In the genomic region with DNA sequence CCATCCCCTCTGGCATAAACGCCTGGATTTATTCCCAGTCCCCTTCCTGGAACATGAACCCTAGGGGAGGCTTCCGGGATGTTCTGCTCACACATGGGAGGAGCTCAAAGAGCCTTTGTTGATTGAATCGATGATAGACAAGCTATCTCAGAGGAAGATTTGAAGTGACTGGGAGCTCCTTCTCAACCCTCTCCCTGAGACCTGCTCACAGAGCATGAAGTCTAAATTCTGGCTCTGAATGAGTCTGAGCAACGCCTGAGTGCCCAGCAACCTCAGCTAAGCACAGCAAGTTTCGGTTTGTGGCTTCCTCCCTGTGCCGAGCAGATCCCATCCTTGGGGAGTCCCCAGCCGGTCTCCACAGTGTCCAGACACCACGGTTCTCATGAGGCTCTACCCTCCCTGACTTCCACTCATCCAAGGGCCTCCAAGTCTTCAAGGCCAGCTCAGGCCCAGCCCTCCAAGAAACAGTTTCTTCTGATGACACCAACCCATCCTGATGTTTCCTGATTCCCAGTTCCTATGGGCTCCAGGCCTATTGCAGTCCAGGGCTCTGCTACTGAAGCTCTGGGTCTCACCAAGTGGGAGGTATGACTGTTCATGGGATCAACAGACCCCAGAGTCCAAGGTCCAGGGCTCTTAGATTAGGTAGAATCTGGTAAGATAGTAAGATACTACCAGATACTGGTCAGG, we compare ENCODE assay signal across 8 cellular contexts.
DNase-seq lines count a peak whose midpoint lies in the region; ATAC-seq and TF ChIP-seq lines count a peak whose summit lies in the region.

No MANE protein-coding gene starts in this region.

- H3K4me3 ChIP-seq in testis = no peak overlapping the region

- peaks cover 10% of the 10 kb centered on the region for H3K4me1 ChIP-seq in testis

- ATAC-seq in GM18517 (IDR thresholded peaks at IDR 0.05; ENCODE audit: unreplicated experiment) = peak; percentile 88
- ATAC-seq in GM21526 (IDR thresholded peaks at IDR 0.05; ENCODE audit: low FRiP score, unreplicated experiment) = peak; percentile 93
- ATAC-seq in HG03354 (IDR thresholded peaks at IDR 0.05; ENCODE audit: poor library complexity, severe bottlenecking, unreplicated experiment) = peak; percentile 96

- DNase-seq in kidney tubule cell (ENCODE audit: low spot score) (peak; percentile 94), testis (no peak), NCI-H2171 (lab: John Stamatoyannopoulos, UW) (no peak), GOT3 (lab: John Stamatoyannopoulos, UW) (no peak)
- DNase-seq in stimulated activated CD4-positive, alpha-beta T cell treated with anti-CD3 and anti-CD28 coated beads, Interleukin-4, amount 100 ng/mL, for 24 hours = no peak

- no peaks in the 10 kb centered on the region for H3K9me3 ChIP-seq in testis

- no peak overlapping the region for H3K27ac ChIP-seq in testis

- TF ChIP-seq POLR2A in testis (IDR thresholded peaks at IDR 0.05) = no peak

- WGBS in testis, 2 donors = 75 to 88% methylated on average over 8 of the region's 8 CpGs

- intact Hi-C loops in testis (cut with DNase I; ENCODE audit: low total_unique reads) = loop anchor here (10.0 kb wide), 1 partner anchor 213 kb away; no protein-coding TSS in a partner anchor

- no peaks in the 10 kb centered on the region for H3K36me3 ChIP-seq in testis (ENCODE audit: low read depth, missing control alignments)

- TF ChIP-seq CTCF in testis (IDR thresholded peaks at IDR 0.05) = no peak

- no peaks in the 10 kb centered on the region for H3K27me3 ChIP-seq in testis
